In genomic region chr17:8145811-8146210, GRCh38 we compare ENCODE assay signal across 26 cellular contexts. TPM values are rescaled to one million over a fixed set of nuclear protein-coding genes. Genes with fewer than 3 reads are reported as not detected.
DNase-seq lines count a peak whose midpoint lies in the region; ATAC-seq and TF ChIP-seq lines count a peak whose summit lies in the region.
"Had no signal": no experiment of that assay in that cellular context is flagged by ENCODE, and none has a peak within 500 bp of the region (broad histone marks: within the 10 kb centered on the region; RNA-seq: fewer than 3 reads in every experiment).

No MANE protein-coding gene starts in this region.

- no peak for TF ChIP-seq CTCF in HFFc6 (IDR thresholded peaks at IDR 0.05)

- H3K4me1 ChIP-seq in CD4-positive, CD25-positive, alpha-beta regulatory T cell (ENCODE audit: control insufficient read depth, insufficient read depth, low read length, poor library complexity, severe bottlenecking) = peaks cover 10% of the 10 kb centered on the region

- peak overlapping the region in 2 of 3 donors; percentile 20 to 77 for H3K27ac Mint-ChIP-seq in CD4-positive, CD25-positive, alpha-beta regulatory T cell
- peak overlapping the region; percentile 18; the same call in 1 of the 2 replicates for H3K27ac Mint-ChIP-seq in HFFc6
- H3K27ac Mint-ChIP-seq in stimulated activated naive B cell treated with anti-CD40 and anti-IgM and Interleukin-4, amounts not matched to agents 10 μg/mL and 1 μg/mL and 100 μg/mL, for 72 hours = peak overlapping the region; percentile 54
- H3K27ac Mint-ChIP-seq in activated CD4-positive, alpha-beta memory T cell treated with anti-CD3 and anti-CD28 coated beads, Interleukin-2, amount 10 ng/mL, durations not matched to agents 7 days and 5 days = no peak overlapping the region
- H3K27ac Mint-ChIP-seq: CD14-positive monocyte had no signal

- H3K36me3 Mint-ChIP-seq in CD4-positive, CD25-positive, alpha-beta regulatory T cell = peaks cover 34% of the 10 kb centered on the region
- peaks cover 20% of the 10 kb centered on the region for H3K36me3 Mint-ChIP-seq in HFFc6 (ENCODE audit: low read depth)
- H3K36me3 Mint-ChIP-seq in stimulated activated naive B cell treated with anti-CD40 and anti-IgM and Interleukin-4, amounts not matched to agents 10 μg/mL and 1 μg/mL and 100 μg/mL, for 72 hours = peaks cover 59 to 82% of the 10 kb centered on the region in 2 donors
- peaks cover 75% of the 10 kb centered on the region for H3K36me3 Mint-ChIP-seq in activated CD4-positive, alpha-beta memory T cell treated with anti-CD3 and anti-CD28 coated beads, Interleukin-2, amount 10 ng/mL, durations not matched to agents 7 days and 5 days (ENCODE audit: low read depth)

- ATAC-seq in CD4-positive, CD25-positive, alpha-beta regulatory T cell (ENCODE audit: low read depth in 2 of 2) = no peak
- ATAC-seq in stimulated activated naive B cell treated with anti-CD40 and anti-IgM and Interleukin-4, amounts not matched to agents 10 μg/mL and 1 μg/mL and 100 μg/mL, for 72 hours (replicated peaks) = no peak
- ATAC-seq in GM19035 (IDR thresholded peaks at IDR 0.05; ENCODE audit: unreplicated experiment) = no peak

- H3K9me3 Mint-ChIP-seq in CD4-positive, CD25-positive, alpha-beta regulatory T cell = peaks cover 0 to 3% (median 0%) of the 10 kb centered on the region in 7 donors
- H3K9me3 Mint-ChIP-seq in HFFc6 = no peaks in the 10 kb centered on the region
- H3K9me3 Mint-ChIP-seq in stimulated activated naive B cell treated with anti-CD40 and anti-IgM and Interleukin-4, amounts not matched to agents 10 μg/mL and 1 μg/mL and 100 μg/mL, for 72 hours = no peaks in the 10 kb centered on the region
- no peaks in the 10 kb centered on the region for H3K9me3 Mint-ChIP-seq in activated CD4-positive, alpha-beta memory T cell treated with anti-CD3 and anti-CD28 coated beads, Interleukin-2, amount 10 ng/mL, durations not matched to agents 7 days and 5 days
- H3K9me3 Mint-ChIP-seq: CD14-positive monocyte had no signal

- H3K4me3 ChIP-seq in CD4-positive, CD25-positive, alpha-beta regulatory T cell (ENCODE audit: low read depth, low read length) = no peak overlapping the region
- H3K4me3 ChIP-seq: adrenal gland, lung, Peyer's patch, spleen had no signal

- POLR2A ChIA-PET in activated CD4-positive, alpha-beta memory T cell treated with anti-CD3 and anti-CD28 coated beads, Interleukin-2, amount 10 ng/mL, durations not matched to agents 7 days and 5 days (lab: Charles Lee) = interaction anchor here (3.2 to 4.1 kb wide), 2 partner anchors 12 to 28 kb away, joined by 15 to 19 read pairs; no protein-coding TSS in a partner anchor

- peaks cover 78% of the 10 kb centered on the region for H3K36me3 ChIP-seq in CD4-positive, CD25-positive, alpha-beta regulatory T cell (ENCODE audit: control insufficient read depth, insufficient read depth, low read length)

- H3K4me3 Mint-ChIP-seq in CD4-positive, CD25-positive, alpha-beta regulatory T cell = no peak overlapping the region
- no peak overlapping the region for H3K4me3 Mint-ChIP-seq in HFFc6
- no peak overlapping the region for H3K4me3 Mint-ChIP-seq in stimulated activated naive B cell treated with anti-CD40 and anti-IgM and Interleukin-4, amounts not matched to agents 10 μg/mL and 1 μg/mL and 100 μg/mL, for 72 hours
- no peak overlapping the region for H3K4me3 Mint-ChIP-seq in activated CD4-positive, alpha-beta memory T cell treated with anti-CD3 and anti-CD28 coated beads, Interleukin-2, amount 10 ng/mL, durations not matched to agents 7 days and 5 days
- H3K4me3 Mint-ChIP-seq: CD14-positive monocyte had no signal

- peaks cover 0 to 19% (median 2%) of the 10 kb centered on the region in 4 donors for H3K4me1 Mint-ChIP-seq in CD4-positive, CD25-positive, alpha-beta regulatory T cell
- H3K4me1 Mint-ChIP-seq in HFFc6 (ENCODE audit: low read depth) = no peaks in the 10 kb centered on the region; the same call in 1 of the 2 replicates
- peaks cover 5 to 18% of the 10 kb centered on the region in 2 donors for H3K4me1 Mint-ChIP-seq in stimulated activated naive B cell treated with anti-CD40 and anti-IgM and Interleukin-4, amounts not matched to agents 10 μg/mL and 1 μg/mL and 100 μg/mL, for 72 hours
- H3K4me1 Mint-ChIP-seq in activated CD4-positive, alpha-beta memory T cell treated with anti-CD3 and anti-CD28 coated beads, Interleukin-2, amount 10 ng/mL, durations not matched to agents 7 days and 5 days = peaks cover 12% of the 10 kb centered on the region

- H3K27me3 Mint-ChIP-seq in CD4-positive, CD25-positive, alpha-beta regulatory T cell = peaks cover 14% of the 10 kb centered on the region
- H3K27me3 Mint-ChIP-seq in HFFc6 (ENCODE audit: insufficient read depth) = peaks cover 38% of the 10 kb centered on the region
- H3K27me3 Mint-ChIP-seq in stimulated activated naive B cell treated with anti-CD40 and anti-IgM and Interleukin-4, amounts not matched to agents 10 μg/mL and 1 μg/mL and 100 μg/mL, for 72 hours = no peaks in the 10 kb centered on the region
- H3K27me3 Mint-ChIP-seq in activated CD4-positive, alpha-beta memory T cell treated with anti-CD3 and anti-CD28 coated beads, Interleukin-2, amount 10 ng/mL, durations not matched to agents 7 days and 5 days = no peaks in the 10 kb centered on the region

- peak in 1 of 3 donors; percentile 10 for DNase-seq in CD4-positive, CD25-positive, alpha-beta regulatory T cell
- DNase-seq in HFFc6 (no peak), fibroblast of gingiva (ENCODE audit: low read depth) (peak; percentile 0), amygdala (lab: John Stamatoyannopoulos, UW) (no peak)
- DNase-seq in stimulated activated naive B cell treated with anti-CD40 and anti-IgM and Interleukin-4, amounts not matched to agents 10 μg/mL and 1 μg/mL and 100 μg/mL, for 72 hours = no peak
- DNase-seq in activated CD4-positive, alpha-beta memory T cell treated with anti-CD3 and anti-CD28 coated beads, Interleukin-2, amount 10 ng/mL, durations not matched to agents 7 days and 5 days = no peak
- DNase-seq: activated CD4-positive, alpha-beta T cell treated with anti-CD3 and anti-CD28 coated beads, Interleukin-2, amount 50 U/mL, for 1 hour; activated CD8-positive, alpha-beta memory T cell treated with anti-CD3 and anti-CD28 coated beads, Interleukin-2, amount 50 U/mL, for 4 hours; activated gamma-delta T cell; caudate nucleus; foreskin melanocyte; NCI-H1417; NCI-H510A treated with DMSO at 0.1 percent for 48 hours; Peyer's patch; spleen; stimulated activated CD4-positive, alpha-beta T cell treated with anti-CD3 and anti-CD28 coated beads, Interleukin-4, amount 100 ng/mL, for 1 hour; stimulated activated naive CD4-positive, alpha-beta T cell treated with Interleukin-2 at 50 U/mL for 16 hours had no signal

- CTCF ChIA-PET in activated CD4-positive, alpha-beta memory T cell treated with anti-CD3 and anti-CD28 coated beads, Interleukin-2, amount 10 ng/mL, durations not matched to agents 7 days and 5 days (lab: Charles Lee) = no interaction called here

- H3K27ac ChIP-seq in CD4-positive, CD25-positive, alpha-beta regulatory T cell (ENCODE audit: insufficient read depth, low read length, poor library complexity, severe bottlenecking) = no peak overlapping the region
- H3K27ac ChIP-seq: epithelial cell of prostate had no signal

- H3K9me3 ChIP-seq in CD4-positive, CD25-positive, alpha-beta regulatory T cell (ENCODE audit: control insufficient read depth in 2 of 2, low read length in 2 of 2) = no peaks in the 10 kb centered on the region
- H3K9me3 ChIP-seq: adrenal gland, Peyer's patch, spleen had no signal

- no peaks in the 10 kb centered on the region for H3K27me3 ChIP-seq in CD4-positive, CD25-positive, alpha-beta regulatory T cell (ENCODE audit: control insufficient read depth, insufficient read depth, low read length)
- H3K27me3 ChIP-seq: adrenal gland, Peyer's patch, spleen had no signal

RNA-seq across cellular contexts. Expression of gene PER1, which starts 6.4 kb away (rescaled TPM):
- 1,740 TPM for total RNA-seq in CD4-positive, CD25-positive, alpha-beta regulatory T cell
- polyA plus RNA-seq in CD4-positive, CD25-positive, alpha-beta regulatory T cell = 1 to 10 TPM; 4.8 to 7.7 (median 6.2) TPM
- total RNA-seq in HFFc6 (2021; fragmentation: NEBNext Ultra II Directional; extraction: Animal tissue kit (Norgen Biotek cat#: 25700)) = 10 to 100 TPM; 18.9 to 31.8 (median 26.9) TPM
- total RNA-seq in activated CD4-positive, alpha-beta memory T cell treated with anti-CD3 and anti-CD28 coated beads, Interleukin-2, amount 10 ng/mL, durations not matched to agents 7 days and 5 days = 10 to 100 TPM; 53.5 to 56.6 TPM

RNA-seq across cellular contexts. Expression of gene VAMP2, which starts 16.9 kb away (rescaled TPM):
- 205 TPM for total RNA-seq in CD4-positive, CD25-positive, alpha-beta regulatory T cell
- polyA plus RNA-seq in CD4-positive, CD25-positive, alpha-beta regulatory T cell = 10 to 100 TPM; 42.7 to 60.4 (median 59.3) TPM
- 10 to 100 TPM; 37.0 to 47.6 (median 44.5) TPM for total RNA-seq in HFFc6 (2021; fragmentation: NEBNext Ultra II Directional; extraction: Animal tissue kit (Norgen Biotek cat#: 25700))
- total RNA-seq in activated CD4-positive, alpha-beta memory T cell treated with anti-CD3 and anti-CD28 coated beads, Interleukin-2, amount 10 ng/mL, durations not matched to agents 7 days and 5 days = 10 to 100 TPM; 75.2 to 79.1 TPM

RNA-seq across cellular contexts. Expression of gene HES7, which starts 21.9 kb away (rescaled TPM):
- total RNA-seq in CD4-positive, CD25-positive, alpha-beta regulatory T cell = not detected
- not detected for polyA plus RNA-seq in CD4-positive, CD25-positive, alpha-beta regulatory T cell
- under 1 TPM; 0.24 to 0.54 (median 0.41) TPM for total RNA-seq in HFFc6 (2021; fragmentation: NEBNext Ultra II Directional; extraction: Animal tissue kit (Norgen Biotek cat#: 25700))
- 1 to 10 TPM; 1.4 to 1.5 TPM for total RNA-seq in activated CD4-positive, alpha-beta memory T cell treated with anti-CD3 and anti-CD28 coated beads, Interleukin-2, amount 10 ng/mL, durations not matched to agents 7 days and 5 days
- total RNA-seq: Peyer's patch, renal cortical epithelial cell, SK-MEL-5, ureter had no signal
- polyA plus RNA-seq: CD14-positive monocyte had no signal

RNA-seq across cellular contexts. Expression of gene ALOXE3, which starts 27.5 kb away (rescaled TPM):
- total RNA-seq in CD4-positive, CD25-positive, alpha-beta regulatory T cell = 0.15 TPM
- polyA plus RNA-seq in CD4-positive, CD25-positive, alpha-beta regulatory T cell = under 1 TPM in 3 of 4 donors, not detected in 1; 0.18 to 0.51 (median 0.42) TPM
- total RNA-seq in HFFc6 (2021; fragmentation: NEBNext Ultra II Directional; extraction: Animal tissue kit (Norgen Biotek cat#: 25700)) = under 1 TPM; 0.14 to 0.30 (median 0.21) TPM
- total RNA-seq in activated CD4-positive, alpha-beta memory T cell treated with anti-CD3 and anti-CD28 coated beads, Interleukin-2, amount 10 ng/mL, durations not matched to agents 7 days and 5 days = not detected
- total RNA-seq: adrenal gland; Peyer's patch; renal cortical epithelial cell; SK-MEL-5; spleen; T-helper 1 cell treated with Interleukin-12 subunit alpha and Interleukin-12 subunit beta and Interleukin-4 antibody, amounts not matched to agents 30 ng/mL and 1 ng/mL, for 36 hours had no signal
- polyA plus RNA-seq: adrenal gland, CD14-positive monocyte had no signal

RNA-seq across cellular contexts. Expression of gene TMEM107, which starts 30.4 kb away (rescaled TPM):
- 27.3 TPM for total RNA-seq in CD4-positive, CD25-positive, alpha-beta regulatory T cell
- polyA plus RNA-seq in CD4-positive, CD25-positive, alpha-beta regulatory T cell = 10 to 100 TPM; 20.6 to 38.9 (median 29.9) TPM
- 10 to 100 TPM; 13.8 to 18.8 (median 17.5) TPM for total RNA-seq in HFFc6 (2021; fragmentation: NEBNext Ultra II Directional; extraction: Animal tissue kit (Norgen Biotek cat#: 25700))
- 10 to 100 TPM; 49.7 to 53.9 TPM for total RNA-seq in activated CD4-positive, alpha-beta memory T cell treated with anti-CD3 and anti-CD28 coated beads, Interleukin-2, amount 10 ng/mL, durations not matched to agents 7 days and 5 days

Comparison
In these comparisons a context has a peak if more than half of its experiments do, and no peak if none do; other contexts are left out.
1. RNA of gene PER1, which starts 6.4 kb away (total RNA-seq): 1,740 TPM in CD4-positive, CD25-positive, alpha-beta regulatory T cell (single experiment); 53.5 to 56.6 TPM in activated CD4-positive, alpha-beta memory T cell treated with anti-CD3 and anti-CD28 coated beads, Interleukin-2, amount 10 ng/mL, durations not matched to agents 7 days and 5 days and 18.9 to 31.8 TPM in HFFc6; every median in the first group is over 10 times any median in the second.